Comparison of ENCODE assay signal across 1 cellular context in the genomic region with DNA sequence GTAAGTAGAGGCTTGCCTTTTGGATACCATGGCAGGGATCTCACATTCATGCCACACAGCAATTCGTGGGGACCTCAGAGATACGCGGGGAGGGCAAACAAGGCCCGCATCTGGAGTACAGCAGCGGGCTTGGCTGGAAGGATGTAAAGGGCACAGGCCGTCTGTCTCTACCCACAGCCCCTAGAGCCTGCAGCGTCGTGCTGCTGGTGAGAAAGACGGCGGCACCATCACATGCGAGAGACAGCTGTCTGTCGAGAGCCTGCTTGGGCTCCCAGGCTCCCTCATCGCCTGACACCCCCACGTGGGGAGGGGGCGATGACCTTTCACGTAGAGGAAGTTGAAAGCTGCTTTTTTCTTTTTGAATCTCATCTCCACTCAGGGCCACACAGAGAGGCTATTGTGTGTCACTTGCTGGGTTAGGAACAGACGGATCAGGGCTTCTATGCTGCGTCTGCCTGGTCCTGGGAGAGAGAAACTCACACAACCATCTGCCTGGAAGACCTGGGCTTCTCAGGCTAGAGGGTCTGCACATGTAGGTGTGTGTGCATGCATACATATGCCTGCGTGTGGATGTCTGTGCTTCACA.
TF ChIP-seq lines count a peak whose summit lies in the region.

No MANE protein-coding gene starts in this region.

TF ChIP-seq in H1, 55 proteins besides CTCF, POLR2A, EP300 and RAD21 (continued from another document):
- no peak for TF ChIP-seq CEBPB (IDR thresholded peaks at IDR 0.05; ENCODE audit: low read depth, low read length)
- no peak for TF ChIP-seq SIX5 (IDR thresholded peaks at IDR 0.05; ENCODE audit: low read depth, low read length)
